9 cellular contexts compared by ENCODE assay signal in the genomic region with DNA sequence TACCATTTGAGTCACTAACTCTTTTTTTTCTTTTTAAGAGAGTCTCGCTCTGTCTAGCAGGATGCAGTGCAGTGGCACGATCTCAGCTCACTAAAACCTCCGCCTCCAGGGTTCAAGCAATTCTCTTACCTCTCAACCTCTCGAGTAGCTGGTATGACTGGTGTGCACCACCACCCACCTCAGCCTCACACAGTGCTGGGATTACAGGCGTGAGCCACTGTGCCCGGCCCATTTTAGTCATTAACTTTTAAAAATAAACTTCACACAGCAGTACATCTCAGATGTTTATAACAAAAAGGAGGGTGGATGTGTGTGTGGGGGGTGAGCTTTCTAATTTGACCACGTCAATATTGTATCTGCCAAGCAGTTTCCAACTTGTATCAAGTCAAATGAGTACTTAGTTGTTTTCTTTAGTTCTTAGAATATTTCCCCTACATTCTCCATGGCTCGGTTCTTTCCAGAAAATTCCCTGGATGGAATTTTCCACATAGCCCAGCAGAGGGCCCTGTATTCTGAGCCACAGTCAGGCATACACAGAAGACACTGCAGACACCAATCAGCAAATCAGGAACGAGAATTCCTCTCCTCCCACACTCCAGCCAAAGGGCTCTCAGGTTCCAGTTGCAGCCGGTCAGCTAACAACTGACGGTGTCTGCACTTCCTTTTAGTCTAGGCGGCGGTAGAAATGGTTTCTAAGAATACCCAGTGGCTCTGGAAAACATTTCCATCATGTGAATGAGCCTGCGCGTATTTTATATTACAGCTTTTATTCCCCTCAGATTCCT. TPM values are rescaled to one million over a fixed set of nuclear protein-coding genes. Genes with fewer than 3 reads are reported as not detected.
A peak's percentile ranks its signal among the peaks of the same experiment; 100 is the strongest.
DNase-seq lines count a peak whose midpoint lies in the region; ATAC-seq and TF ChIP-seq lines count a peak whose summit lies in the region.
"Had no signal": no experiment of that assay in that cellular context is flagged by ENCODE, and none has a peak within 500 bp of the region (broad histone marks: within the 10 kb centered on the region; RNA-seq: fewer than 3 reads in every experiment).

No MANE protein-coding gene starts in this region.

- DNase-seq in activated CD4-positive, alpha-beta T cell treated with anti-CD3 and anti-CD28 coated beads for 36 hours = peak; percentile 17
- no peak for DNase-seq in activated CD4-positive, alpha-beta T cell treated with anti-CD3 and anti-CD28 coated beads for 1 hour
- peak; percentile 81 for DNase-seq in NCI-H2107 (lab: John Stamatoyannopoulos, UW)
- DNase-seq in globus pallidus (ENCODE audit: low spot score) = peak; percentile 93
- no peak for DNase-seq in stimulated activated naive CD8-positive, alpha-beta T cell treated with anti-CD3 and anti-CD28 coated beads, Interleukin-15, Interleukin-2, amounts not matched to agents 100 U/mL and 50 U/mL, for 24 hours
- no peak for DNase-seq in activated naive CD4-positive, alpha-beta T cell treated with anti-CD3 and anti-CD28 coated beads for 36 hours
- DNase-seq: CD4-positive, CD25-positive, alpha-beta regulatory T cell had no signal

- H3K27ac Mint-ChIP-seq in activated CD4-positive, alpha-beta T cell treated with anti-CD3 and anti-CD28 coated beads for 36 hours = no peak overlapping the region
- H3K27ac Mint-ChIP-seq in activated naive CD4-positive, alpha-beta T cell treated with anti-CD3 and anti-CD28 coated beads for 36 hours = no peak overlapping the region
- H3K27ac Mint-ChIP-seq: CD4-positive, CD25-positive, alpha-beta regulatory T cell had no signal

- intact Hi-C loops in activated CD4-positive, alpha-beta T cell treated with anti-CD3 and anti-CD28 coated beads for 36 hours (cut with DNase I, micrococcal nuclease) = no loop called here
- intact Hi-C loops in activated naive CD4-positive, alpha-beta T cell treated with anti-CD3 and anti-CD28 coated beads for 36 hours (cut with micrococcal nuclease) = no loop called here

- H3K27ac ChIP-seq in VCaP = peak overlapping the region; percentile 77

- H3K9me3 Mint-ChIP-seq in activated CD4-positive, alpha-beta T cell treated with anti-CD3 and anti-CD28 coated beads for 36 hours (ENCODE audit: low read depth) = no peaks in the 10 kb centered on the region
- H3K9me3 Mint-ChIP-seq in activated naive CD4-positive, alpha-beta T cell treated with anti-CD3 and anti-CD28 coated beads for 36 hours = no peaks in the 10 kb centered on the region
- H3K9me3 Mint-ChIP-seq: CD4-positive, CD25-positive, alpha-beta regulatory T cell had no signal

- POLR2A ChIA-PET in activated CD4-positive, alpha-beta T cell treated with anti-CD3 and anti-CD28 coated beads for 36 hours (lab: Charles Lee) = no interaction called here

- H3K27me3 ChIP-seq in neuron (ENCODE audit: insufficient read depth, low read length) = no peaks in the 10 kb centered on the region

- CTCF ChIA-PET in activated CD4-positive, alpha-beta T cell treated with anti-CD3 and anti-CD28 coated beads for 36 hours (lab: Charles Lee) = no interaction called here
- CTCF ChIA-PET in activated naive CD4-positive, alpha-beta T cell treated with anti-CD3 and anti-CD28 coated beads for 36 hours (lab: Charles Lee) = no interaction called here

- peak; percentile 81 for TF ChIP-seq CTCF in VCaP (conservative IDR thresholded peaks at IDR 0.05)

- H3K4me1 Mint-ChIP-seq in activated CD4-positive, alpha-beta T cell treated with anti-CD3 and anti-CD28 coated beads for 36 hours = no peaks in the 10 kb centered on the region
- no peaks in the 10 kb centered on the region for H3K4me1 Mint-ChIP-seq in activated naive CD4-positive, alpha-beta T cell treated with anti-CD3 and anti-CD28 coated beads for 36 hours (ENCODE audit: low read depth)
- H3K4me1 Mint-ChIP-seq: CD4-positive, CD25-positive, alpha-beta regulatory T cell had no signal

- H3K27me3 Mint-ChIP-seq in activated CD4-positive, alpha-beta T cell treated with anti-CD3 and anti-CD28 coated beads for 36 hours = no peaks in the 10 kb centered on the region
- no peaks in the 10 kb centered on the region for H3K27me3 Mint-ChIP-seq in activated naive CD4-positive, alpha-beta T cell treated with anti-CD3 and anti-CD28 coated beads for 36 hours (ENCODE audit: low read depth)
- H3K27me3 Mint-ChIP-seq: CD4-positive, CD25-positive, alpha-beta regulatory T cell had no signal

- no peaks in the 10 kb centered on the region for H3K9me3 ChIP-seq in neuron (ENCODE audit: low read length)

- no peaks in the 10 kb centered on the region for H3K36me3 Mint-ChIP-seq in activated CD4-positive, alpha-beta T cell treated with anti-CD3 and anti-CD28 coated beads for 36 hours (ENCODE audit: low read depth)
- no peaks in the 10 kb centered on the region for H3K36me3 Mint-ChIP-seq in activated naive CD4-positive, alpha-beta T cell treated with anti-CD3 and anti-CD28 coated beads for 36 hours (ENCODE audit: low read depth)
- H3K36me3 Mint-ChIP-seq: CD4-positive, CD25-positive, alpha-beta regulatory T cell had no signal

- peak; percentile 49 for ATAC-seq in activated CD4-positive, alpha-beta T cell treated with anti-CD3 and anti-CD28 coated beads for 36 hours
- no peak for ATAC-seq in stimulated activated naive CD8-positive, alpha-beta T cell treated with anti-CD3 and anti-CD28 coated beads, Interleukin-15, Interleukin-2, amounts not matched to agents 100 U/mL and 50 U/mL, for 24 hours

- no peaks in the 10 kb centered on the region for H3K36me3 ChIP-seq in neuron (ENCODE audit: insufficient read depth, low read length)

- no peak overlapping the region for H3K4me3 ChIP-seq in neuron (ENCODE audit: low read length)

- H2AFZ ChIP-seq in neuron (ENCODE audit: low read depth, low read length) = peak overlapping the region; percentile 29

- no peak overlapping the region for H3K4me3 Mint-ChIP-seq in activated CD4-positive, alpha-beta T cell treated with anti-CD3 and anti-CD28 coated beads for 36 hours
- H3K4me3 Mint-ChIP-seq in activated naive CD4-positive, alpha-beta T cell treated with anti-CD3 and anti-CD28 coated beads for 36 hours = no peak overlapping the region
- H3K4me3 Mint-ChIP-seq: CD4-positive, CD25-positive, alpha-beta regulatory T cell had no signal

- H3K4me1 ChIP-seq in neuron (ENCODE audit: insufficient read depth, low read length) = no peaks in the 10 kb centered on the region

RNA-seq across cellular contexts. Expression of gene ARAF, which starts 20.1 kb away (rescaled TPM):
- total RNA-seq in activated CD4-positive, alpha-beta T cell treated with anti-CD3 and anti-CD28 coated beads for 36 hours = 10 to 100 TPM; 58.8 to 59.2 TPM
- 10 to 100 TPM; 65.9 to 71.5 TPM for total RNA-seq in activated naive CD4-positive, alpha-beta T cell treated with anti-CD3 and anti-CD28 coated beads for 36 hours

RNA-seq across cellular contexts. Expression of gene TIMP1, which starts 41.3 kb away (rescaled TPM):
- total RNA-seq in activated CD4-positive, alpha-beta T cell treated with anti-CD3 and anti-CD28 coated beads for 36 hours = 10 to 100 TPM; 40.3 to 48.4 TPM
- total RNA-seq in activated naive CD4-positive, alpha-beta T cell treated with anti-CD3 and anti-CD28 coated beads for 36 hours = 1 to 10 TPM; 6.7 to 9.4 TPM

RNA-seq across cellular contexts. Expression of gene ZNF41, which starts 57.9 kb away (rescaled TPM):
- 10 to 100 TPM in 1 of 2 experiments, 1 to 10 TPM in 1; 9.3 to 10.9 TPM for total RNA-seq in activated CD4-positive, alpha-beta T cell treated with anti-CD3 and anti-CD28 coated beads for 36 hours
- total RNA-seq in activated naive CD4-positive, alpha-beta T cell treated with anti-CD3 and anti-CD28 coated beads for 36 hours = 1 to 10 TPM; 4.6 to 6.4 TPM

Comparison
In these comparisons a context has a peak if more than half of its experiments do, and no peak if none do; other contexts are left out.
1. DNase-seq: peak in activated CD4-positive, alpha-beta T cell treated with anti-CD3 and anti-CD28 coated beads for 36 hours (single experiment), NCI-H2107 (single experiment) and globus pallidus (single experiment); none in activated CD4-positive, alpha-beta T cell treated with anti-CD3 and anti-CD28 coated beads for 1 hour (single experiment), stimulated activated naive CD8-positive, alpha-beta T cell treated with anti-CD3 and anti-CD28 coated beads, Interleukin-15, Interleukin-2, amounts not matched to agents 100 U/mL and 50 U/mL, for 24 hours (single experiment) and activated naive CD4-positive, alpha-beta T cell treated with anti-CD3 and anti-CD28 coated beads for 36 hours (single experiment).